34 cellular contexts compared by ENCODE assay signal in the genomic region with DNA sequence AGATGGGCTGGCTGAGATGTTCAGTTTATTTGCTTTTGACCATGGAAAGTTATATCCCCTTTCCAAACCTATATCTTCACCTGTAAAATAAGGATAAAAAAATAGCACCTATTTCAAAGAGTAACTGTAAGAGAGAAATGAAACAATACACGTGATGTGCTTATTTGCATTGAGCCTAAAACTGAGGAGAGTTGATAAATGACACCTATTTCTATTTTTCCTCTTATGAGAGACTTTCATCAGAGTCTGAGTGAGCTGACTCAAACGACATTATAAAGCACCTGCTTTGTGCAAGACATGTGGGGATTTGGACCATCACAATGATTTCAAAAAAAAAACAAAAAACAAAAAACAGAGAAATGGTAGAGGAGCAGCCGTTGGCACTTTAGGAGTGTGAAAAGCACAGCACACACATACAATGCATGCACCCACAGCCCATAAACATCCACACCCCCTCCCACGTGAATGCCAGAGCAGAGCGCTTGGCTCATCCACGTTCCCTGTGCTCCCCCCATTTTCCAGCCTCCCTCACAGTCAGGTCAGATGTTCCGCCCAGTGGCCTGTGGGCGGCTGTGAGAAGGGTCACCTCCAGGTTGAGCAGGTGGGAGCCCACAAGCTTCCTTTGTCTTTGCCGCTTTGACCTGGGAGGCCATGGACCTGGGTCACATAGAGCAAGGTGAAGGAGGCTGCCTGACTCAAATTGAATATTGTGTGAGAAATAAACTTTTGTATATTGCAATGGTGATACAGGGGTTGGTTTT.
"Had no signal": no experiment of that assay in that cellular context is flagged by ENCODE, and none has a peak within 500 bp of the region (broad histone marks: within the 10 kb centered on the region; RNA-seq: fewer than 3 reads in every experiment).

No MANE protein-coding gene starts in this region.

- H3K4me3 Mint-ChIP-seq: activated CD4-positive, alpha-beta T cell treated with anti-CD3 and anti-CD28 coated beads, Interleukin-2, amount 10 ng/mL, durations not matched to agents 7 days and 5 days; activated CD8-positive, alpha-beta memory T cell treated with anti-CD3 and anti-CD28 coated beads, Interleukin-2, amount 10 ng/mL, durations not matched to agents 7 days and 5 days; activated naive CD8-positive, alpha-beta T cell treated with anti-CD3 and anti-CD28 coated beads for 36 hours; activated T-cell treated with anti-CD3 and anti-CD28 coated beads, Interleukin-2, amount 50 U/mL, for 72 hours; activated T-helper 17 cell treated with anti-CD3 and anti-CD28 coated beads, Interleukin-2, amount 50 U/mL, for 72 hours; central memory CD8-positive, alpha-beta T cell; T-helper 1 cell treated with Interleukin-12 subunit alpha and Interleukin-12 subunit beta and Interleukin-4 antibody, amounts not matched to agents 30 μg/mL and 1 μg/mL, for 36 hours; T-helper 2 cell treated with Interferon-gamma antibody and Interleukin-4, amounts not matched to agents 5 μg/mL and 100 μg/mL, for 36 hours had no signal

- H3K9me3 ChIP-seq: SJSA1, SK-N-SH had no signal

- H3K36me3 Mint-ChIP-seq: activated CD8-positive, alpha-beta memory T cell treated with anti-CD3 and anti-CD28 coated beads, Interleukin-2, amount 10 ng/mL, durations not matched to agents 7 days and 5 days; activated naive CD8-positive, alpha-beta T cell treated with anti-CD3 and anti-CD28 coated beads for 36 hours had no signal

- H3K4me2 ChIP-seq: KMS-11, SK-N-SH had no signal

- FAIRE-seq: TTC549 had no signal

- ATAC-seq: activated CD8-positive, alpha-beta memory T cell treated with anti-CD3 and anti-CD28 coated beads, Interleukin-2, amount 10 ng/mL, durations not matched to agents 7 days and 5 days; activated T-cell treated with anti-CD3 and anti-CD28 coated beads, Interleukin-2, amount 50 U/mL, for 72 hours; activated T-helper 17 cell treated with anti-CD3 and anti-CD28 coated beads, Interleukin-2, amount 50 U/mL, for 72 hours; Panc1 had no signal

- H3K9ac ChIP-seq: KMS-11, SK-N-SH had no signal

- H3K27me3 Mint-ChIP-seq: activated naive CD8-positive, alpha-beta T cell treated with anti-CD3 and anti-CD28 coated beads for 36 hours; activated T-helper 17 cell treated with anti-CD3 and anti-CD28 coated beads, Interleukin-2, amount 50 U/mL, for 72 hours had no signal

- H3K9me3 Mint-ChIP-seq: activated CD4-positive, alpha-beta T cell treated with anti-CD3 and anti-CD28 coated beads, Interleukin-2, amount 10 ng/mL, durations not matched to agents 7 days and 5 days; activated naive CD8-positive, alpha-beta T cell treated with anti-CD3 and anti-CD28 coated beads for 36 hours; activated T-cell treated with anti-CD3 and anti-CD28 coated beads, Interleukin-2, amount 50 U/mL, for 72 hours; activated T-helper 17 cell treated with anti-CD3 and anti-CD28 coated beads, Interleukin-2, amount 50 U/mL, for 72 hours; central memory CD8-positive, alpha-beta T cell; T-helper 1 cell treated with Interleukin-12 subunit alpha and Interleukin-12 subunit beta and Interleukin-4 antibody, amounts not matched to agents 30 μg/mL and 1 μg/mL, for 36 hours; T-helper 2 cell treated with Interferon-gamma antibody and Interleukin-4, amounts not matched to agents 5 μg/mL and 100 μg/mL, for 36 hours had no signal

- H3K4me1 ChIP-seq: SJSA1 had no signal

- H3K4me3 ChIP-seq: SJSA1 had no signal

- H3K4me1 Mint-ChIP-seq: activated CD4-positive, alpha-beta T cell treated with anti-CD3 and anti-CD28 coated beads, Interleukin-2, amount 10 ng/mL, durations not matched to agents 7 days and 5 days; activated CD8-positive, alpha-beta memory T cell treated with anti-CD3 and anti-CD28 coated beads, Interleukin-2, amount 10 ng/mL, durations not matched to agents 7 days and 5 days; activated naive CD8-positive, alpha-beta T cell treated with anti-CD3 and anti-CD28 coated beads for 36 hours; activated T-helper 17 cell treated with anti-CD3 and anti-CD28 coated beads, Interleukin-2, amount 50 U/mL, for 72 hours; central memory CD8-positive, alpha-beta T cell had no signal

- H3K36me3 ChIP-seq: brain microvascular endothelial cell, SJSA1 had no signal

- H3K27me3 ChIP-seq: brain microvascular endothelial cell, SJSA1 had no signal

- H3K27ac Mint-ChIP-seq: activated CD4-positive, alpha-beta T cell treated with anti-CD3 and anti-CD28 coated beads, Interleukin-2, amount 10 ng/mL, durations not matched to agents 7 days and 5 days; activated CD8-positive, alpha-beta memory T cell treated with anti-CD3 and anti-CD28 coated beads, Interleukin-2, amount 10 ng/mL, durations not matched to agents 7 days and 5 days; activated naive CD8-positive, alpha-beta T cell treated with anti-CD3 and anti-CD28 coated beads for 36 hours; activated T-cell treated with anti-CD3 and anti-CD28 coated beads, Interleukin-2, amount 50 U/mL, for 72 hours; activated T-helper 17 cell treated with anti-CD3 and anti-CD28 coated beads, Interleukin-2, amount 50 U/mL, for 72 hours; T-helper 1 cell treated with Interleukin-12 subunit alpha and Interleukin-12 subunit beta and Interleukin-4 antibody, amounts not matched to agents 30 μg/mL and 1 μg/mL, for 36 hours; T-helper 2 cell treated with Interferon-gamma antibody and Interleukin-4, amounts not matched to agents 5 μg/mL and 100 μg/mL, for 36 hours had no signal

- H3K27ac ChIP-seq: brain microvascular endothelial cell, KMS-11, SJSA1 had no signal

- H3K9me2 ChIP-seq: SK-N-SH had no signal

- DNase-seq: activated CD4-positive, alpha-beta T cell treated with anti-CD3 and anti-CD28 coated beads, Interleukin-2, amount 10 ng/mL, durations not matched to agents 7 days and 5 days; activated CD4-positive, alpha-beta T cell treated with anti-CD3 and anti-CD28 coated beads, Interleukin-2, amount 50 U/mL, for 48 hours; activated CD8-positive, alpha-beta memory T cell treated with anti-CD3 and anti-CD28 coated beads for 24 hours; activated CD8-positive, alpha-beta memory T cell treated with anti-CD3 and anti-CD28 coated beads, Interleukin-2, amount 10 ng/mL, durations not matched to agents 7 days and 5 days; activated effector memory CD4-positive, alpha-beta T cell treated with anti-CD3 and anti-CD28 coated beads, Interleukin-2, amount 50 U/mL, for 16 hours; activated naive CD4-positive, alpha-beta T cell; activated naive CD4-positive, alpha-beta T cell treated with anti-CD3 and anti-CD28 coated beads, Interleukin-2, amount 50 U/mL, for 16 hours; activated naive CD8-positive, alpha-beta T cell treated with anti-CD3 and anti-CD28 coated beads for 36 hours; activated T-cell treated with anti-CD3 and anti-CD28 coated beads, Interleukin-2, amount 50 U/mL, for 1 hour; activated T-cell treated with anti-CD3 and anti-CD28 coated beads, Interleukin-2, amount 50 U/mL, for 72 hours; amniotic stem cell; aorta; brain microvascular endothelial cell; NCI-H1092 treated with DMSO at 0.1 percent for 48 hours; NCI-H1417; NCI-H146; NCI-H187; NCI-H2029 treated with DMSO at 0.1 percent for 48 hours; NCI-H2107; NCI-H2171; NCI-H510A; NCI-H526; NCI-H748 treated with DMSO at 0.1 percent for 48 hours; NK-92 treated with Interleukin-12 subunit alpha and Interleukin-12 subunit beta, amount 100 ng/mL, for 24 hours; SHP77 treated with DMSO at 0.1 percent for 48 hours; SK-N-SH had no signal
